ENCODE assay signal across 18 cellular contexts in the genomic region with DNA sequence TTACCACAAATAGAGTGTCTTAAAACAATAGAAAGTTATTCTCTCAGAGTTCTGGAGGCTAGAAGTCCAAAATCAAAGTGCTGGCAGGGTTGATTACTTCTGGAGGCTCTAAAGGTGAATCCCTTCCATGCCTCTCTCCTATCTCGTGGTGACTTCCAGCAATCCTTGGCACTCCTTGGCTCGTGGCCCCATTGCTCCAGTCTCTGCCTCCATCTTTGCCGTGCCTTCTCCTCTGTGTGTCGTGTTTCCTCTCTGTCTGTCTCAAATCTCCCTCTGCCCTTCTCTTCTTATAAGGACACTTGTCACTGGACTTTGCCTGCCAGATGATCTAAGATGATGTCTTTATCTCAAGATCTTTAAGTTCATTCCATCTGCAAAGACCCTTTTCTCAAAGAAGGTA. TPM values are rescaled to one million over a fixed set of nuclear protein-coding genes. Genes with fewer than 3 reads are reported as not detected.
DNase-seq lines count a peak whose midpoint lies in the region; ATAC-seq and TF ChIP-seq lines count a peak whose summit lies in the region.
"Had no signal": no experiment of that assay in that cellular context is flagged by ENCODE, and none has a peak within 500 bp of the region (broad histone marks: within the 10 kb centered on the region; RNA-seq: fewer than 3 reads in every experiment).

No MANE protein-coding gene starts in this region.

- CTCF ChIA-PET in activated CD8-positive, alpha-beta memory T cell treated with anti-CD3 and anti-CD28 coated beads, Interleukin-2, amount 10 ng/mL, durations not matched to agents 7 days and 5 days (lab: Charles Lee) = interaction anchor here (1.5 to 3.7 kb wide), 4 partner anchors 9 to 62 kb away, joined by 3 to 13 read pairs (median 4); no protein-coding TSS in a partner anchor

- TF ChIP-seq CTCF in natural killer cell (IDR thresholded peaks at IDR 0.05) = no peak

- peaks cover 25% of the 10 kb centered on the region for H3K9me3 Mint-ChIP-seq in T-helper 1 cell treated with Interleukin-12 subunit alpha and Interleukin-12 subunit beta and Interleukin-4 antibody, amounts not matched to agents 30 μg/mL and 1 μg/mL, for 36 hours
- peaks cover 3% of the 10 kb centered on the region for H3K9me3 Mint-ChIP-seq in activated CD8-positive, alpha-beta memory T cell treated with anti-CD3 and anti-CD28 coated beads, Interleukin-2, amount 10 ng/mL, durations not matched to agents 7 days and 5 days (ENCODE audit: low read depth)
- peaks cover 6% of the 10 kb centered on the region for H3K9me3 Mint-ChIP-seq in natural killer cell treated with Interleukin-12 subunit alpha and Interleukin-12 subunit beta and Interleukin-15 and Interleukin-18, amount 100 ng/mL, for 72 hours
- no peaks in the 10 kb centered on the region for H3K9me3 Mint-ChIP-seq in natural killer cell

- H3K4me1 Mint-ChIP-seq in T-helper 1 cell treated with Interleukin-12 subunit alpha and Interleukin-12 subunit beta and Interleukin-4 antibody, amounts not matched to agents 30 μg/mL and 1 μg/mL, for 36 hours (ENCODE audit: low read depth) = peaks cover 49% of the 10 kb centered on the region
- peaks cover 58% of the 10 kb centered on the region for H3K4me1 Mint-ChIP-seq in activated CD8-positive, alpha-beta memory T cell treated with anti-CD3 and anti-CD28 coated beads, Interleukin-2, amount 10 ng/mL, durations not matched to agents 7 days and 5 days
- peaks cover 26 to 40% of the 10 kb centered on the region in 2 donors for H3K4me1 Mint-ChIP-seq in natural killer cell treated with Interleukin-12 subunit alpha and Interleukin-12 subunit beta and Interleukin-15 and Interleukin-18, amount 100 ng/mL, for 72 hours (ENCODE audit: low read depth in 2 of 2)
- peaks cover 17 to 27% of the 10 kb centered on the region in 2 donors for H3K4me1 Mint-ChIP-seq in natural killer cell
- H3K4me1 Mint-ChIP-seq: H9 had no signal

- no peak for ATAC-seq in activated CD8-positive, alpha-beta memory T cell treated with anti-CD3 and anti-CD28 coated beads, Interleukin-2, amount 10 ng/mL, durations not matched to agents 7 days and 5 days
- no peak for ATAC-seq in natural killer cell treated with Interleukin-12 subunit alpha and Interleukin-12 subunit beta and Interleukin-15 and Interleukin-18, amount 100 ng/mL, for 72 hours
- ATAC-seq in natural killer cell = no peak
- no peak for ATAC-seq in HG02840 (IDR thresholded peaks at IDR 0.05; ENCODE audit: low FRiP score, unreplicated experiment)
- ATAC-seq in GM21825 (IDR thresholded peaks at IDR 0.05; ENCODE audit: unreplicated experiment) = no peak
- ATAC-seq: A549; CD8-positive, alpha-beta T cell; GM12878; HepG2 had no signal

- DNase-seq in T-helper 1 cell (no peak), natural killer cell (no peak)
- no peak for DNase-seq in activated CD8-positive, alpha-beta memory T cell treated with anti-CD3 and anti-CD28 coated beads, Interleukin-2, amount 10 ng/mL, durations not matched to agents 7 days and 5 days
- DNase-seq in activated CD8-positive, alpha-beta memory T cell treated with anti-CD3 and anti-CD28 coated beads for 24 hours = no peak
- no peak for DNase-seq in natural killer cell treated with Interleukin-12 subunit alpha and Interleukin-12 subunit beta and Interleukin-15 and Interleukin-18, amount 100 ng/mL, for 72 hours (ENCODE audit: low spot score)
- DNase-seq: AML-193; Calu3; CD8-positive, alpha-beta T cell; DND-41; EL; H9 had no signal

- peaks cover 5% of the 10 kb centered on the region for H3K27me3 Mint-ChIP-seq in T-helper 1 cell treated with Interleukin-12 subunit alpha and Interleukin-12 subunit beta and Interleukin-4 antibody, amounts not matched to agents 30 μg/mL and 1 μg/mL, for 36 hours (ENCODE audit: low read depth)
- H3K27me3 Mint-ChIP-seq in activated CD8-positive, alpha-beta memory T cell treated with anti-CD3 and anti-CD28 coated beads, Interleukin-2, amount 10 ng/mL, durations not matched to agents 7 days and 5 days = no peaks in the 10 kb centered on the region
- H3K27me3 Mint-ChIP-seq in natural killer cell treated with Interleukin-12 subunit alpha and Interleukin-12 subunit beta and Interleukin-15 and Interleukin-18, amount 100 ng/mL, for 72 hours = peaks cover 7 to 17% of the 10 kb centered on the region in 2 donors
- H3K27me3 Mint-ChIP-seq in natural killer cell (ENCODE audit: low read depth in 2 of 2) = peaks cover 19 to 40% of the 10 kb centered on the region in 2 donors

- H3K36me3 Mint-ChIP-seq in T-helper 1 cell treated with Interleukin-12 subunit alpha and Interleukin-12 subunit beta and Interleukin-4 antibody, amounts not matched to agents 30 μg/mL and 1 μg/mL, for 36 hours (ENCODE audit: low read depth) = peaks cover 20% of the 10 kb centered on the region
- H3K36me3 Mint-ChIP-seq in activated CD8-positive, alpha-beta memory T cell treated with anti-CD3 and anti-CD28 coated beads, Interleukin-2, amount 10 ng/mL, durations not matched to agents 7 days and 5 days = peaks cover 20% of the 10 kb centered on the region
- peaks cover 7% of the 10 kb centered on the region for H3K36me3 Mint-ChIP-seq in natural killer cell treated with Interleukin-12 subunit alpha and Interleukin-12 subunit beta and Interleukin-15 and Interleukin-18, amount 100 ng/mL, for 72 hours
- no peaks in the 10 kb centered on the region for H3K36me3 Mint-ChIP-seq in natural killer cell
- H3K36me3 Mint-ChIP-seq: CD8-positive, alpha-beta T cell had no signal

- peak overlapping the region; percentile 33 for H3K27ac Mint-ChIP-seq in T-helper 1 cell treated with Interleukin-12 subunit alpha and Interleukin-12 subunit beta and Interleukin-4 antibody, amounts not matched to agents 30 μg/mL and 1 μg/mL, for 36 hours
- H3K27ac Mint-ChIP-seq in activated CD8-positive, alpha-beta memory T cell treated with anti-CD3 and anti-CD28 coated beads, Interleukin-2, amount 10 ng/mL, durations not matched to agents 7 days and 5 days = peak overlapping the region; percentile 1
- H3K27ac Mint-ChIP-seq in natural killer cell treated with Interleukin-12 subunit alpha and Interleukin-12 subunit beta and Interleukin-15 and Interleukin-18, amount 100 ng/mL, for 72 hours = peak overlapping the region; percentile 1 to 31
- H3K27ac Mint-ChIP-seq in natural killer cell = no peak overlapping the region
- H3K27ac Mint-ChIP-seq: CD8-positive, alpha-beta T cell; H9 had no signal

- intact Hi-C loops in natural killer cell (cut with micrococcal nuclease) = no loop called here

- H3K4me3 Mint-ChIP-seq in T-helper 1 cell treated with Interleukin-12 subunit alpha and Interleukin-12 subunit beta and Interleukin-4 antibody, amounts not matched to agents 30 μg/mL and 1 μg/mL, for 36 hours = peak overlapping the region; percentile 2
- no peak overlapping the region for H3K4me3 Mint-ChIP-seq in activated CD8-positive, alpha-beta memory T cell treated with anti-CD3 and anti-CD28 coated beads, Interleukin-2, amount 10 ng/mL, durations not matched to agents 7 days and 5 days
- H3K4me3 Mint-ChIP-seq in natural killer cell treated with Interleukin-12 subunit alpha and Interleukin-12 subunit beta and Interleukin-15 and Interleukin-18, amount 100 ng/mL, for 72 hours = peak overlapping the region; percentile 75
- no peak overlapping the region for H3K4me3 Mint-ChIP-seq in natural killer cell
- H3K4me3 Mint-ChIP-seq: CD8-positive, alpha-beta T cell; H9 had no signal

RNA-seq across cellular contexts. Expression of a gene that starts 10.6 kb away (rescaled TPM):
- 1 to 10 TPM; 6.2 to 6.9 TPM for total RNA-seq in activated CD8-positive, alpha-beta memory T cell treated with anti-CD3 and anti-CD28 coated beads, Interleukin-2, amount 10 ng/mL, durations not matched to agents 7 days and 5 days
- 1 to 10 TPM; 1.4 to 5.8 TPM for total RNA-seq in natural killer cell treated with Interleukin-12 subunit alpha and Interleukin-12 subunit beta and Interleukin-15 and Interleukin-18, amount 100 ng/mL, for 72 hours
- under 1 TPM in 1 of 3 donors, not detected in 2; 0.23 TPM for total RNA-seq in natural killer cell
- total RNA-seq: Calu3; CD8-positive, alpha-beta T cell; G401; H9; HepG2 had no signal

Comparison
In these comparisons a context has a peak if more than half of its experiments do, and no peak if none do; other contexts are left out.
1. H3K27ac Mint-ChIP-seq: peak in T-helper 1 cell treated with Interleukin-12 subunit alpha and Interleukin-12 subunit beta and Interleukin-4 antibody, amounts not matched to agents 30 μg/mL and 1 μg/mL, for 36 hours (single experiment), activated CD8-positive, alpha-beta memory T cell treated with anti-CD3 and anti-CD28 coated beads, Interleukin-2, amount 10 ng/mL, durations not matched to agents 7 days and 5 days (single experiment) and natural killer cell treated with Interleukin-12 subunit alpha and Interleukin-12 subunit beta and Interleukin-15 and Interleukin-18, amount 100 ng/mL, for 72 hours (2 of 2); none in natural killer cell (0 of 2).
2. H3K4me3 Mint-ChIP-seq: peak in T-helper 1 cell treated with Interleukin-12 subunit alpha and Interleukin-12 subunit beta and Interleukin-4 antibody, amounts not matched to agents 30 μg/mL and 1 μg/mL, for 36 hours (single experiment) and natural killer cell treated with Interleukin-12 subunit alpha and Interleukin-12 subunit beta and Interleukin-15 and Interleukin-18, amount 100 ng/mL, for 72 hours (single experiment); none in activated CD8-positive, alpha-beta memory T cell treated with anti-CD3 and anti-CD28 coated beads, Interleukin-2, amount 10 ng/mL, durations not matched to agents 7 days and 5 days (single experiment) and natural killer cell (single experiment).